In genomic region chr22:17724678-17725464, GRCh38 we compare ENCODE assay signal across 11 cellular contexts. TPM values are rescaled to one million over a fixed set of nuclear protein-coding genes. Genes with fewer than 3 reads are reported as not detected.
DNase-seq lines count a peak whose midpoint lies in the region; ATAC-seq and TF ChIP-seq lines count a peak whose summit lies in the region.
"Had no signal": no experiment of that assay in that cellular context is flagged by ENCODE, and none has a peak within 500 bp of the region (broad histone marks: within the 10 kb centered on the region; RNA-seq: fewer than 3 reads in every experiment).

No MANE protein-coding gene starts in this region.

- H2AFZ ChIP-seq in hepatocyte: no peak overlapping the region

- H3K9me2 ChIP-seq in hepatocyte (replicated peaks; ENCODE audit: insufficient read depth): no peaks in the 10 kb centered on the region

- no peak overlapping the region for H3K27ac ChIP-seq in CD8-positive, alpha-beta T cell (ENCODE audit: low read depth, low read length)
- peak overlapping the region; percentile 76 for H3K27ac ChIP-seq in hepatocyte
- H3K27ac ChIP-seq in sigmoid colon: peak overlapping the region; percentile 43 to 82 (median 74)
- H3K27ac ChIP-seq in CD4-positive, alpha-beta memory T cell (ENCODE audit: low read depth, low read length): no peak overlapping the region

- no peak for DNase-seq in CD8-positive, alpha-beta T cell
- DNase-seq in hepatocyte (ENCODE audit: low spot score) (no peak), sigmoid colon (no peak), glutamatergic neuron (no peak), NCI-H2171 (lab: John Stamatoyannopoulos, UW) (no peak), posterior vena cava (ENCODE audit: low spot score) (no peak)
- no peak for DNase-seq in CD4-positive, alpha-beta memory T cell
- DNase-seq: activated CD4-positive, alpha-beta T cell treated with anti-CD3 and anti-CD28 coated beads for 36 hours; natural killer cell; SW 1271 had no signal

- H4K20me1 ChIP-seq in hepatocyte (ENCODE audit: insufficient read depth, poor library complexity, severe bottlenecking): no peaks in the 10 kb centered on the region

- H3K9me3 Mint-ChIP-seq in CD8-positive, alpha-beta T cell: no peaks in the 10 kb centered on the region
- H3K9me3 Mint-ChIP-seq in brain (no peaks in the 10 kb centered on the region), glutamatergic neuron (ENCODE audit: unreplicated experiment) (no peaks in the 10 kb centered on the region)
- H3K9me3 Mint-ChIP-seq in CD4-positive, alpha-beta memory T cell: no peaks in the 10 kb centered on the region
- H3K9me3 Mint-ChIP-seq: natural killer cell had no signal

- no peak overlapping the region for H3K4me3 ChIP-seq in CD8-positive, alpha-beta T cell (ENCODE audit: low read depth, low read length)
- no peak overlapping the region for H3K4me3 ChIP-seq in hepatocyte
- no peak overlapping the region for H3K4me3 ChIP-seq in sigmoid colon
- no peak overlapping the region for H3K4me3 ChIP-seq in CD4-positive, alpha-beta memory T cell (ENCODE audit: low read length in 2 of 2)

- no peaks in the 10 kb centered on the region for H3K9me3 ChIP-seq in CD8-positive, alpha-beta T cell (ENCODE audit: low read length)
- no peaks in the 10 kb centered on the region for H3K9me3 ChIP-seq in hepatocyte (ENCODE audit: low read depth)
- H3K9me3 ChIP-seq in sigmoid colon: no peaks in the 10 kb centered on the region
- no peaks in the 10 kb centered on the region for H3K9me3 ChIP-seq in CD4-positive, alpha-beta memory T cell (ENCODE audit: control insufficient read depth in 1 of 2, low read length in 2 of 2)

- POLR2A ChIA-PET in CD8-positive, alpha-beta T cell (lab: Charles Lee): no interaction called here
- POLR2A ChIA-PET in CD4-positive, alpha-beta memory T cell (lab: Charles Lee; ENCODE audit: partially characterized antibody): no interaction called here

- TF ChIP-seq CTCF in CD8-positive, alpha-beta T cell (IDR thresholded peaks at IDR 0.05): no peak
- no peak for TF ChIP-seq CTCF in brain (conservative IDR thresholded peaks at IDR 0.05)
- no peak for TF ChIP-seq CTCF in hepatocyte (IDR thresholded peaks at IDR 0.05; ENCODE audit: poor library complexity)
- TF ChIP-seq CTCF in sigmoid colon (IDR thresholded peaks at IDR 0.05): no peak
- no peak for TF ChIP-seq CTCF in glutamatergic neuron (IDR thresholded peaks at IDR 0.05; ENCODE audit: partially characterized antibody, unreplicated experiment)

- peak overlapping the region; percentile 20 for H3K27ac Mint-ChIP-seq in CD8-positive, alpha-beta T cell
- H3K27ac Mint-ChIP-seq in brain (peak overlapping the region; percentile 3 to 79 (median 43)), glutamatergic neuron (ENCODE audit: unreplicated experiment) (no peak overlapping the region)
- H3K27ac Mint-ChIP-seq in CD4-positive, alpha-beta memory T cell: peak overlapping the region in 3 of 7 donors; percentile 2 to 39 (median 25)
- H3K27ac Mint-ChIP-seq: activated CD4-positive, alpha-beta T cell treated with anti-CD3 and anti-CD28 coated beads for 36 hours had no signal

- peaks cover 10% of the 10 kb centered on the region for H3K4me1 Mint-ChIP-seq in CD8-positive, alpha-beta T cell (ENCODE audit: low read depth)
- peaks cover 29% of the 10 kb centered on the region for H3K4me1 Mint-ChIP-seq in brain
- peaks cover 2% of the 10 kb centered on the region for H3K4me1 Mint-ChIP-seq in glutamatergic neuron (ENCODE audit: low read depth, unreplicated experiment)
- H3K4me1 Mint-ChIP-seq in CD4-positive, alpha-beta memory T cell: peaks cover 11 to 27% (median 15%) of the 10 kb centered on the region in 4 donors

- H3K4me1 ChIP-seq in CD8-positive, alpha-beta T cell (ENCODE audit: insufficient read depth, low read length): peaks cover 10% of the 10 kb centered on the region
- H3K4me1 ChIP-seq in hepatocyte (ENCODE audit: insufficient read depth): no peaks in the 10 kb centered on the region
- peaks cover 0 to 40% (median 35%) of the 10 kb centered on the region in 4 donors for H3K4me1 ChIP-seq in sigmoid colon
- H3K4me1 ChIP-seq in CD4-positive, alpha-beta memory T cell (ENCODE audit: insufficient read depth, low read length): peaks cover 10% of the 10 kb centered on the region

- ATAC-seq in CD8-positive, alpha-beta T cell: no peak
- ATAC-seq: activated CD4-positive, alpha-beta T cell treated with anti-CD3 and anti-CD28 coated beads for 36 hours; natural killer cell had no signal

- H3K36me3 Mint-ChIP-seq in CD8-positive, alpha-beta T cell: peaks cover 35% of the 10 kb centered on the region
- peaks cover 30% of the 10 kb centered on the region for H3K36me3 Mint-ChIP-seq in brain
- H3K36me3 Mint-ChIP-seq in glutamatergic neuron (ENCODE audit: unreplicated experiment): peaks cover 12% of the 10 kb centered on the region
- peaks cover 17 to 29% of the 10 kb centered on the region in 2 donors for H3K36me3 Mint-ChIP-seq in CD4-positive, alpha-beta memory T cell

- TF ChIP-seq POLR2A in sigmoid colon (IDR thresholded peaks at IDR 0.05): no peak

- no peaks in the 10 kb centered on the region for H3K27me3 Mint-ChIP-seq in CD8-positive, alpha-beta T cell (ENCODE audit: low read depth)
- H3K27me3 Mint-ChIP-seq in brain (no peaks in the 10 kb centered on the region), glutamatergic neuron (ENCODE audit: unreplicated experiment) (peaks cover 2% of the 10 kb centered on the region)
- H3K27me3 Mint-ChIP-seq in CD4-positive, alpha-beta memory T cell: no peaks in the 10 kb centered on the region
- H3K27me3 Mint-ChIP-seq: activated CD4-positive, alpha-beta T cell treated with anti-CD3 and anti-CD28 coated beads for 36 hours had no signal

- peaks cover 14% of the 10 kb centered on the region for H3K36me3 ChIP-seq in CD8-positive, alpha-beta T cell (ENCODE audit: insufficient read depth, low read length)
- no peaks in the 10 kb centered on the region for H3K36me3 ChIP-seq in hepatocyte (replicated peaks; ENCODE audit: insufficient read depth, low read depth)
- peaks cover 7 to 34% (median 16%) of the 10 kb centered on the region in 4 donors for H3K36me3 ChIP-seq in sigmoid colon
- H3K36me3 ChIP-seq in CD4-positive, alpha-beta memory T cell (ENCODE audit: insufficient read depth, low read length): peaks cover 18% of the 10 kb centered on the region

- TF ChIP-seq EP300 in sigmoid colon (IDR thresholded peaks at IDR 0.05): no peak

- intact Hi-C loops in CD8-positive, alpha-beta T cell (cut with DNase I, micrococcal nuclease): no loop called here
- intact Hi-C loops in sigmoid colon (cut with DNase I): loop anchor here (5.0 kb wide), 1 partner anchor 158 kb away; no protein-coding TSS in a partner anchor
- intact Hi-C loops in CD4-positive, alpha-beta memory T cell (cut with micrococcal nuclease): no loop called here
- intact Hi-C loops in posterior vena cava (cut with DNase I): loop anchor here in 1 of 2 donors (10.0 kb wide), 1 partner anchor 150 kb away; no protein-coding TSS in a partner anchor

- no peaks in the 10 kb centered on the region for H3K79me2 ChIP-seq in hepatocyte

- WGBS in hepatocyte (ENCODE audit: low lambda C conversion rate, missing lambda C conversion rate): 61% methylated on average over 7 of the region's 7 CpGs
- 27 to 62% methylated on average over 7 of the region's 7 CpGs for WGBS in sigmoid colon, 2 donors

- no peaks in the 10 kb centered on the region for H3K27me3 ChIP-seq in CD8-positive, alpha-beta T cell (ENCODE audit: insufficient read depth, low read length)
- H3K27me3 ChIP-seq in hepatocyte (no peaks in the 10 kb centered on the region), sigmoid colon (no peaks in the 10 kb centered on the region)
- H3K27me3 ChIP-seq in CD4-positive, alpha-beta memory T cell (ENCODE audit: insufficient read depth, low read length): no peaks in the 10 kb centered on the region

- no peak overlapping the region for H3K4me3 Mint-ChIP-seq in CD8-positive, alpha-beta T cell
- H3K4me3 Mint-ChIP-seq in brain (no peak overlapping the region), glutamatergic neuron (ENCODE audit: unreplicated experiment) (no peak overlapping the region)
- no peak overlapping the region for H3K4me3 Mint-ChIP-seq in CD4-positive, alpha-beta memory T cell
- H3K4me3 Mint-ChIP-seq: activated CD4-positive, alpha-beta T cell treated with anti-CD3 and anti-CD28 coated beads for 36 hours; natural killer cell had no signal

- peak overlapping the region; percentile 36 for H3K4me2 ChIP-seq in hepatocyte

- CTCF ChIA-PET in CD8-positive, alpha-beta T cell (lab: Charles Lee): interaction anchor here (1.2 kb wide), 1 partner anchor 18 kb away, joined by 6 read pairs; no protein-coding TSS in a partner anchor
- CTCF ChIA-PET in CD4-positive, alpha-beta memory T cell (lab: Charles Lee; ENCODE audit: partially characterized antibody): interaction anchor here (2.8 kb wide), 1 partner anchor 17 kb away, joined by 9 read pairs; no protein-coding TSS in a partner anchor

RNA-seq across cellular contexts. Expression of gene BID, which starts 49.4 kb away (rescaled TPM):
- total RNA-seq in CD8-positive, alpha-beta T cell: 10 to 100 TPM; 14.4 to 15.0 TPM
- polyA plus RNA-seq in brain (ENCODE audit: insufficient read depth, low read depth, low replicate concordance) (36.7 TPM), hepatocyte (55.5 and 72.3 TPM in 2 replicates), sigmoid colon (10 to 100 TPM; 24.6 to 72.1 (median 31.9) TPM)
- total RNA-seq in hepatocyte (34.5 and 41.6 TPM in 2 replicates), sigmoid colon (10 to 100 TPM in 3 of 4 donors, 1 to 10 TPM in 1; 9.7 to 28.2 (median 15.1) TPM), glutamatergic neuron (ENCODE audit: unreplicated experiment) (18.5 TPM), posterior vena cava (10 to 100 TPM; 11.8 to 13.0 TPM)
- total RNA-seq in CD4-positive, alpha-beta memory T cell: 10 to 100 TPM; 22.0 to 23.1 TPM
- 100 to 1,000 TPM in 1 of 2 donors, 10 to 100 TPM in 1; 72.3 to 104 TPM for polyA plus RNA-seq in CD4-positive, alpha-beta memory T cell

Comparison
In these comparisons a context has a peak if more than half of its experiments do, and no peak if none do; other contexts are left out.
1. H3K27ac ChIP-seq: peak in hepatocyte (single experiment) and sigmoid colon (4 of 4); none in CD8-positive, alpha-beta T cell (single experiment) and CD4-positive, alpha-beta memory T cell (single experiment).